In genomic region chr12:92035477-92035876, GRCh38 we compare ENCODE assay signal across 8 cellular contexts.
DNase-seq lines count a peak whose midpoint lies in the region; ATAC-seq, FAIRE-seq and TF ChIP-seq lines count a peak whose summit lies in the region.

No MANE protein-coding gene starts in this region.

- H3K4me2 ChIP-seq in DND-41 (ENCODE audit: insufficient read depth, low read length): peak overlapping the region; percentile 64

- peaks cover 87% of the 10 kb centered on the region for H3K4me1 ChIP-seq in DND-41 (ENCODE audit: insufficient read depth, low read length)

- H3K27ac ChIP-seq in DND-41 (ENCODE audit: low read length): peak overlapping the region; percentile 96

- H3K9me3 Mint-ChIP-seq in IgD-negative memory B cell (no peaks in the 10 kb centered on the region), chondrocyte (ENCODE audit: low read depth) (no peaks in the 10 kb centered on the region), progenitor cell of endocrine pancreas (ENCODE audit: low read depth) (no peaks in the 10 kb centered on the region)

- H3K36me3 Mint-ChIP-seq in IgD-negative memory B cell (peaks cover 2% of the 10 kb centered on the region), chondrocyte (ENCODE audit: low read depth) (no peaks in the 10 kb centered on the region), progenitor cell of endocrine pancreas (ENCODE audit: insufficient read depth) (no peaks in the 10 kb centered on the region)

- H3K4me3 ChIP-seq in DND-41 (ENCODE audit: low read depth in 1 of 2, low read length in 2 of 2): peak overlapping the region in 1 of 2 experiments; percentile 46; a peak in 2 of 4 replicates

- H3K27me3 Mint-ChIP-seq in IgD-negative memory B cell (no peaks in the 10 kb centered on the region), chondrocyte (ENCODE audit: low read depth) (no peaks in the 10 kb centered on the region), progenitor cell of endocrine pancreas (no peaks in the 10 kb centered on the region)

- ATAC-seq in DND-41 (ENCODE audit: insufficient read depth, low read depth): no peak

- no peaks in the 10 kb centered on the region for H3K9me3 ChIP-seq in DND-41 (ENCODE audit: insufficient read depth, low read length, severe bottlenecking)

- H3K4me1 Mint-ChIP-seq in IgD-negative memory B cell (peaks cover 32 to 46% (median 36%) of the 10 kb centered on the region in 3 donors), chondrocyte (ENCODE audit: low read depth) (peaks cover 38% of the 10 kb centered on the region), progenitor cell of endocrine pancreas (ENCODE audit: low read depth) (peaks cover 32% of the 10 kb centered on the region)

- H3K79me2 ChIP-seq in DND-41 (ENCODE audit: insufficient read depth, low read length): peaks cover 28% of the 10 kb centered on the region

- no peaks in the 10 kb centered on the region for H3K36me3 ChIP-seq in DND-41 (ENCODE audit: insufficient read depth, low read length)

- no peaks in the 10 kb centered on the region for H3K27me3 ChIP-seq in DND-41 (ENCODE audit: insufficient read depth, low read length, poor library complexity)

- DNase-seq in DND-41 (no peak), chondrocyte (ENCODE audit: low spot score) (no peak), progenitor cell of endocrine pancreas (ENCODE audit: low spot score, unreplicated experiment) (no peak), GDM1 (lab: John Stamatoyannopoulos, UW) (no peak), frontal cortex (ENCODE audit: low spot score in 2 of 2) (no peak), SKM-1 treated with dmso at 0.1 percent for 144 hours (lab: John Stamatoyannopoulos, UW; ENCODE audit: unreplicated experiment) (no peak), RPMI8226 (no peak)

- no peaks in the 10 kb centered on the region for H4K20me1 ChIP-seq in DND-41 (ENCODE audit: insufficient read depth, low read length)

- H3K27ac Mint-ChIP-seq in IgD-negative memory B cell (peak overlapping the region; percentile 55 to 93 (median 89)), chondrocyte (ENCODE audit: unreplicated experiment) (no peak overlapping the region), progenitor cell of endocrine pancreas (peak overlapping the region; percentile 23)

- TF ChIP-seq CTCF in DND-41 (IDR thresholded peaks at IDR 0.05; ENCODE audit: borderline replicate concordance, extremely low read depth, low read length, poor library complexity, severe bottlenecking) (no peak), chondrocyte (IDR thresholded peaks at IDR 0.05) (no peak), progenitor cell of endocrine pancreas (IDR thresholded peaks at IDR 0.05; ENCODE audit: unreplicated experiment) (no peak)

- H3K4me3 Mint-ChIP-seq in IgD-negative memory B cell (peak overlapping the region; percentile 74 to 94 (median 88)), chondrocyte (ENCODE audit: unreplicated experiment) (peak overlapping the region; percentile 70), progenitor cell of endocrine pancreas (ENCODE audit: low read depth) (no peak overlapping the region)

- H2AFZ ChIP-seq in DND-41 (ENCODE audit: low read depth, low read length): 0 out of 2 replicates have a peak overlapping the region, but pooled peaks have one; percentile 43

- H3K9ac ChIP-seq in DND-41 (ENCODE audit: low read depth, low read length): peak overlapping the region; percentile 53

- no peak for FAIRE-seq in frontal cortex (lab: Jason Lieb, UNC)
